ENCODE assay signal across 10 cellular contexts in genomic region chr2:95435162-95435871, GRCh38. TPM values are rescaled to one million over a fixed set of nuclear protein-coding genes. Genes with fewer than 3 reads are reported as not detected.
"Had no signal": no experiment of that assay in that cellular context is flagged by ENCODE, and none has a peak within 500 bp of the region (broad histone marks: within the 10 kb centered on the region; RNA-seq: fewer than 3 reads in every experiment).

No MANE protein-coding gene starts in this region.

RNA-seq across cellular contexts. Expression of gene TRIM43B, which starts 49.2 kb away (rescaled TPM):
- total RNA-seq: activated CD4-positive, alpha-beta T cell treated with anti-CD3 and anti-CD28 coated beads, Interleukin-2, amount 10 ng/mL, durations not matched to agents 24 days and 14 days; activated CD8-positive, alpha-beta memory T cell treated with anti-CD3 and anti-CD28 coated beads for 36 hours; activated CD8-positive, alpha-beta T cell treated with anti-CD3 and anti-CD28 coated beads for 36 hours; activated naive CD8-positive, alpha-beta T cell treated with anti-CD3 and anti-CD28 coated beads for 36 hours; activated T-cell treated with anti-CD3 and anti-CD28 coated beads, Interleukin-2, amount 50 U/mL, for 72 hours; activated T-helper 17 cell treated with anti-CD3 and anti-CD28 coated beads, Interleukin-2, amount 50 U/mL, for 72 hours; ascending aorta; MCF 10A; Peyer's patch had no signal
- polyA plus RNA-seq: IgD-negative memory B cell had no signal
